ENCODE assay signal across 21 cellular contexts in genomic region chr1:93087532-93087931, GRCh38. TPM values are rescaled to one million over a fixed set of nuclear protein-coding genes. Genes with fewer than 3 reads are reported as not detected.
A peak's percentile ranks its signal among the peaks of the same experiment; 100 is the strongest.
DNase-seq lines count a peak whose midpoint lies in the region; ATAC-seq lines count a peak whose summit lies in the region.
"Had no signal": no experiment of that assay in that cellular context is flagged by ENCODE, and none has a peak within 500 bp of the region (broad histone marks: within the 10 kb centered on the region; RNA-seq: fewer than 3 reads in every experiment).

No MANE protein-coding gene starts in this region.

- ATAC-seq in HG02610 (IDR thresholded peaks at IDR 0.05; ENCODE audit: unreplicated experiment) = peak; percentile 49
- no peak for ATAC-seq in activated naive CD8-positive, alpha-beta T cell treated with anti-CD3 and anti-CD28 coated beads, Interleukin-2, amount 50 U/mL, for 24 hours
- ATAC-seq in HG02970 (IDR thresholded peaks at IDR 0.05; ENCODE audit: low FRiP score, unreplicated experiment) = no peak
- ATAC-seq: HepG2 had no signal

- DNase-seq in activated naive CD8-positive, alpha-beta T cell treated with anti-CD3 and anti-CD28 coated beads for 36 hours = no peak
- DNase-seq in activated naive CD8-positive, alpha-beta T cell treated with anti-CD3 and anti-CD28 coated beads, Interleukin-2, amount 50 U/mL, for 24 hours = no peak
- no peak for DNase-seq in medulla oblongata (ENCODE audit: extremely low spot score)
- DNase-seq in CD8-positive, alpha-beta memory T cell = no peak
- no peak for DNase-seq in NCI-H526 (lab: John Stamatoyannopoulos, UW)
- DNase-seq: 8988T, COR-L47, DMS 273 treated with DMSO at 0.1 percent for 48 hours, KBM-7, NCI-H187, NCI-H2107, NCI-H2227 treated with DMSO at 0.1 percent for 48 hours, NCI-H510A treated with DMSO at 0.1 percent for 48 hours, NCI-H82, SHP77, SK-N-SH had no signal

- no peak overlapping the region for H3K27ac ChIP-seq in CD8-positive, alpha-beta memory T cell (ENCODE audit: low read depth, low read length)

- H3K9me3 Mint-ChIP-seq in activated naive CD8-positive, alpha-beta T cell (ENCODE audit: low read depth) = no peaks in the 10 kb centered on the region
- H3K9me3 Mint-ChIP-seq in activated naive CD8-positive, alpha-beta T cell treated with anti-CD3 and anti-CD28 coated beads for 36 hours = peaks cover 4% of the 10 kb centered on the region
- no peaks in the 10 kb centered on the region for H3K9me3 Mint-ChIP-seq in activated naive CD8-positive, alpha-beta T cell treated with anti-CD3 and anti-CD28 coated beads, Interleukin-2, amount 50 U/mL, for 24 hours
- no peaks in the 10 kb centered on the region for H3K9me3 Mint-ChIP-seq in CD8-positive, alpha-beta memory T cell

- H3K27me3 ChIP-seq in CD8-positive, alpha-beta memory T cell (ENCODE audit: insufficient read depth, low read length, poor library complexity, severe bottlenecking) = no peaks in the 10 kb centered on the region

- H3K9me3 ChIP-seq in CD8-positive, alpha-beta memory T cell (ENCODE audit: low read length) = no peaks in the 10 kb centered on the region

- CTCF ChIA-PET in CD8-positive, alpha-beta memory T cell (lab: Charles Lee) = no interaction called here

- H3K36me3 ChIP-seq in CD8-positive, alpha-beta memory T cell (ENCODE audit: insufficient read depth, low read length) = peaks cover 6% of the 10 kb centered on the region

- no peak overlapping the region for H3K4me3 ChIP-seq in CD8-positive, alpha-beta memory T cell (ENCODE audit: low read length)
- H3K4me3 ChIP-seq: HAP-1 had no signal

- H3K27me3 Mint-ChIP-seq in activated naive CD8-positive, alpha-beta T cell = no peaks in the 10 kb centered on the region
- no peaks in the 10 kb centered on the region for H3K27me3 Mint-ChIP-seq in activated naive CD8-positive, alpha-beta T cell treated with anti-CD3 and anti-CD28 coated beads for 36 hours
- no peaks in the 10 kb centered on the region for H3K27me3 Mint-ChIP-seq in activated naive CD8-positive, alpha-beta T cell treated with anti-CD3 and anti-CD28 coated beads, Interleukin-2, amount 50 U/mL, for 24 hours
- no peaks in the 10 kb centered on the region for H3K27me3 Mint-ChIP-seq in CD8-positive, alpha-beta memory T cell

- H3K4me3 Mint-ChIP-seq in activated naive CD8-positive, alpha-beta T cell = no peak overlapping the region
- no peak overlapping the region for H3K4me3 Mint-ChIP-seq in activated naive CD8-positive, alpha-beta T cell treated with anti-CD3 and anti-CD28 coated beads for 36 hours
- no peak overlapping the region for H3K4me3 Mint-ChIP-seq in activated naive CD8-positive, alpha-beta T cell treated with anti-CD3 and anti-CD28 coated beads, Interleukin-2, amount 50 U/mL, for 24 hours
- H3K4me3 Mint-ChIP-seq in CD8-positive, alpha-beta memory T cell = peak overlapping the region in 2 of 7 donors; percentile 3 to 5

- peaks cover 71% of the 10 kb centered on the region for H3K4me1 Mint-ChIP-seq in activated naive CD8-positive, alpha-beta T cell (ENCODE audit: low read depth)
- peaks cover 47% of the 10 kb centered on the region for H3K4me1 Mint-ChIP-seq in activated naive CD8-positive, alpha-beta T cell treated with anti-CD3 and anti-CD28 coated beads for 36 hours
- H3K4me1 Mint-ChIP-seq in activated naive CD8-positive, alpha-beta T cell treated with anti-CD3 and anti-CD28 coated beads, Interleukin-2, amount 50 U/mL, for 24 hours = peaks cover 62% of the 10 kb centered on the region
- H3K4me1 Mint-ChIP-seq in CD8-positive, alpha-beta memory T cell = peaks cover 57 to 84% (median 80%) of the 10 kb centered on the region in 3 donors

- peak overlapping the region; percentile 10 for H3K27ac Mint-ChIP-seq in activated naive CD8-positive, alpha-beta T cell
- no peak overlapping the region for H3K27ac Mint-ChIP-seq in activated naive CD8-positive, alpha-beta T cell treated with anti-CD3 and anti-CD28 coated beads for 36 hours
- H3K27ac Mint-ChIP-seq in activated naive CD8-positive, alpha-beta T cell treated with anti-CD3 and anti-CD28 coated beads, Interleukin-2, amount 50 U/mL, for 24 hours = peak overlapping the region; percentile 12
- H3K27ac Mint-ChIP-seq in CD8-positive, alpha-beta memory T cell = peak overlapping the region in 1 of 8 donors; percentile 1

- POLR2A ChIA-PET in CD8-positive, alpha-beta memory T cell (lab: Charles Lee) = no interaction called here

- peaks cover 39% of the 10 kb centered on the region for H3K4me1 ChIP-seq in CD8-positive, alpha-beta memory T cell (ENCODE audit: insufficient read depth, low read length)
- H3K4me1 ChIP-seq: HAP-1 had no signal

- H3K36me3 Mint-ChIP-seq in activated naive CD8-positive, alpha-beta T cell = peaks cover 21% of the 10 kb centered on the region
- peaks cover 61% of the 10 kb centered on the region for H3K36me3 Mint-ChIP-seq in activated naive CD8-positive, alpha-beta T cell treated with anti-CD3 and anti-CD28 coated beads for 36 hours
- peaks cover 67% of the 10 kb centered on the region for H3K36me3 Mint-ChIP-seq in activated naive CD8-positive, alpha-beta T cell treated with anti-CD3 and anti-CD28 coated beads, Interleukin-2, amount 50 U/mL, for 24 hours (ENCODE audit: low read depth)
- H3K36me3 Mint-ChIP-seq in CD8-positive, alpha-beta memory T cell = peaks cover 4 to 43% (median 8%) of the 10 kb centered on the region in 3 donors

RNA-seq across cellular contexts. Expression of gene MTF2, which starts 8.4 kb away (rescaled TPM):
- total RNA-seq in activated naive CD8-positive, alpha-beta T cell treated with anti-CD3 and anti-CD28 coated beads for 36 hours = 10 to 100 TPM; 49.6 to 59.4 TPM
- total RNA-seq in CD8-positive, alpha-beta memory T cell = 10 to 100 TPM; 42.1 to 43.4 TPM
- 66.7 TPM for polyA plus RNA-seq in CD8-positive, alpha-beta memory T cell
